1 cellular context compared by ENCODE assay signal in the genomic region with DNA sequence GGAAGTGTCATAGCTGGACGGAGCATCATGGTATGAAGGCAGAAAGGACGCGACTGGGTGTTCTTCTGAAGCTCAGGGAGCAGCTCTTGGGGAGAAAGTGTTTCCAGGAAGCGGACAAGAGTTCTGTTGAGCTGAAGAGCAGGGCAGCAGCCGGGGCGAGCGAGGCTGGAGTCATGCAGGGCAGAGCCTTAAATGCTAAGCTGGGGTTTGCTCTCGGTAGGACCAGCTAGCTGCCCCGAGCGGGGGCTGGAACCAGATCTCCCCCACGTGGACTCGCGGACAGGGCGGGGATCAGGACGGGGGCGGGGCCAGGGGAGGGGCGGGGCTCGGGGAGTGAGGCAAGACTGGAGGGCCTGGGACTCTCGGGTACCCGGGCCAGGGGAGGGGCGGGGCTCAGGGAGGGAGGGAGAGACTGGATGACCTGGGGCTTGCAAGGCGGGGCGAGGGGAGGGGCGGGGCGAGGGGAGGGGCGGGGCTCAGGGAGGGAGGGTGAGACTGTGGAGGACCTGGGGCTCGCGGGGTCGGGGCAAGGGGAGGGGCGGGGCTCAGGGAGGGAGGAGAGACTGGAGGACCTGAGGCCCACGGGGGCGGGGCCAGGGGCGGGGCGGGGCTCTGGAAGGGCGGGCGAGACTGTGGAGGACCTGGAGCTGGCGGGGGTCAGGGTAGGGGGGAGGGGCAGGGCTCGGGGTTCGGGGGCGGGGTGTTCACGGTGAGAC.
TF ChIP-seq lines count a peak whose summit lies in the region.

No MANE protein-coding gene starts in this region.

TF ChIP-seq in HepG2, 621 proteins besides CTCF, POLR2A, EP300 and RAD21 (continued from another document):
- TF ChIP-seq, protein P1, sequence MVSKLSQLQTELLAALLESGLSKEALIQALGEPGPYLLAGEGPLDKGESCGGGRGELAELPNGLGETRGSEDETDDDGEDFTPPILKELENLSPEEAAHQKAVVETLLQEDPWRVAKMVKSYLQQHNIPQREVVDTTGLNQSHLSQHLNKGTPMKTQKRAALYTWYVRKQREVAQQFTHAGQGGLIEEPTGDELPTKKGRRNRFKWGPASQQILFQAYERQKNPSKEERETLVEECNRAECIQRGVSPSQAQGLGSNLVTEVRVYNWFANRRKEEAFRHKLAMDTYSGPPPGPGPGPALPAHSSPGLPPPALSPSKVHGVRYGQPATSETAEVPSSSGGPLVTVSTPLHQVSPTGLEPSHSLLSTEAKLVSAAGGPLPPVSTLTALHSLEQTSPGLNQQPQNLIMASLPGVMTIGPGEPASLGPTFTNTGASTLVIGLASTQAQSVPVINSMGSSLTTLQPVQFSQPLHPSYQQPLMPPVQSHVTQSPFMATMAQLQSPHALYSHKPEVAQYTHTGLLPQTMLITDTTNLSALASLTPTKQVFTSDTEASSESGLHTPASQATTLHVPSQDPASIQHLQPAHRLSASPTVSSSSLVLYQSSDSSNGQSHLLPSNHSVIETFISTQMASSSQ (IDR thresholded peaks at IDR 0.05; ENCODE audit: low read depth): no peak
- TF ChIP-seq, protein P1 (CRISPR knock-in tag; IDR thresholded peaks at IDR 0.05; ENCODE audit: borderline replicate concordance): no peak
- TF ChIP-seq, protein P2, sequence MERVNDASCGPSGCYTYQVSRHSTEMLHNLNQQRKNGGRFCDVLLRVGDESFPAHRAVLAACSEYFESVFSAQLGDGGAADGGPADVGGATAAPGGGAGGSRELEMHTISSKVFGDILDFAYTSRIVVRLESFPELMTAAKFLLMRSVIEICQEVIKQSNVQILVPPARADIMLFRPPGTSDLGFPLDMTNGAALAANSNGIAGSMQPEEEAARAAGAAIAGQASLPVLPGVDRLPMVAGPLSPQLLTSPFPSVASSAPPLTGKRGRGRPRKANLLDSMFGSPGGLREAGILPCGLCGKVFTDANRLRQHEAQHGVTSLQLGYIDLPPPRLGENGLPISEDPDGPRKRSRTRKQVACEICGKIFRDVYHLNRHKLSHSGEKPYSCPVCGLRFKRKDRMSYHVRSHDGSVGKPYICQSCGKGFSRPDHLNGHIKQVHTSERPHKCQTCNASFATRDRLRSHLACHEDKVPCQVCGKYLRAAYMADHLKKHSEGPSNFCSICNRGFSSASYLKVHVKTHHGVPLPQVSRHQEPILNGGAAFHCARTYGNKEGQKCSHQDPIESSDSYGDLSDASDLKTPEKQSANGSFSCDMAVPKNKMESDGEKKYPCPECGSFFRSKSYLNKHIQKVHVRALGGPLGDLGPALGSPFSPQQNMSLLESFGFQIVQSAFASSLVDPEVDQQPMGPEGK (CRISPR knock-in tag; IDR thresholded peaks at IDR 0.05): peak; percentile 66
- TF ChIP-seq FOXP1 (IDR thresholded peaks at IDR 0.05) (no peak), FOXP1 (CRISPR knock-in tag; IDR thresholded peaks at IDR 0.05) (no peak), ZNF543 (CRISPR knock-in tag; IDR thresholded peaks at IDR 0.05) (no peak), MYNN (CRISPR knock-in tag; IDR thresholded peaks at IDR 0.05; ENCODE audit: low read depth) (no peak), MXD4 (CRISPR knock-in tag; IDR thresholded peaks at IDR 0.05) (peak; percentile 52; the same call in 1 of the 2 replicates), SNAPC2 (CRISPR knock-in tag; IDR thresholded peaks at IDR 0.05) (no peak), ZNF703 (CRISPR knock-in tag; IDR thresholded peaks at IDR 0.05; ENCODE audit: borderline replicate concordance) (no peak), RAD51 (IDR thresholded peaks at IDR 0.05; ENCODE audit: borderline replicate concordance) (no peak), CREB1 (IDR thresholded peaks at IDR 0.05) (no peak), CREB1 (CRISPR knock-in tag; IDR thresholded peaks at IDR 0.05) (no peak), RARA (CRISPR knock-in tag; IDR thresholded peaks at IDR 0.05) (no peak), ZNF839 (CRISPR knock-in tag; IDR thresholded peaks at IDR 0.05; ENCODE audit: borderline replicate concordance) (no peak), BRD4 (CRISPR knock-in tag; IDR thresholded peaks at IDR 0.05) (no peak), KLF16 (CRISPR knock-in tag; IDR thresholded peaks at IDR 0.05) (no peak), ZNF616 (CRISPR knock-in tag; IDR thresholded peaks at IDR 0.05; ENCODE audit: low read depth) (no peak), SOX13 (IDR thresholded peaks at IDR 0.05) (no peak), SOX13 (CRISPR knock-in tag; conservative IDR thresholded peaks at IDR 0.05 in 1 of 2, IDR thresholded peaks at IDR 0.05 in 1 of 2) (0 out of 4 replicates have a peak, but pooled peaks of 1 of the 2 experiments have one; percentile 16), AGO2 (optimal IDR thresholded peaks at IDR 0.05; ENCODE audit: low read depth, low read length) (no peak), KLF12 (CRISPR knock-in tag; IDR thresholded peaks at IDR 0.05; ENCODE audit: borderline replicate concordance) (0 out of 2 replicates have a peak, but pooled peaks have one; percentile 25), RFX5 (IDR thresholded peaks at IDR 0.05; ENCODE audit: low read depth, low read length) (no peak), ZSCAN30 (CRISPR knock-in tag; IDR thresholded peaks at IDR 0.05) (no peak), TBP (CRISPR knock-in tag; IDR thresholded peaks at IDR 0.05) (no peak), SALL1 (CRISPR knock-in tag; IDR thresholded peaks at IDR 0.05) (peak; percentile 44), NFKB2 (CRISPR knock-in tag; IDR thresholded peaks at IDR 0.05; ENCODE audit: borderline replicate concordance) (no peak)
- TF ChIP-seq, protein P3, sequence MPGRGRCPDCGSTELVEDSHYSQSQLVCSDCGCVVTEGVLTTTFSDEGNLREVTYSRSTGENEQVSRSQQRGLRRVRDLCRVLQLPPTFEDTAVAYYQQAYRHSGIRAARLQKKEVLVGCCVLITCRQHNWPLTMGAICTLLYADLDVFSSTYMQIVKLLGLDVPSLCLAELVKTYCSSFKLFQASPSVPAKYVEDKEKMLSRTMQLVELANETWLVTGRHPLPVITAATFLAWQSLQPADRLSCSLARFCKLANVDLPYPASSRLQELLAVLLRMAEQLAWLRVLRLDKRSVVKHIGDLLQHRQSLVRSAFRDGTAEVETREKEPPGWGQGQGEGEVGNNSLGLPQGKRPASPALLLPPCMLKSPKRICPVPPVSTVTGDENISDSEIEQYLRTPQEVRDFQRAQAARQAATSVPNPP (CRISPR knock-in tag; IDR thresholded peaks at IDR 0.05): no peak
- TF ChIP-seq, protein P4, sequence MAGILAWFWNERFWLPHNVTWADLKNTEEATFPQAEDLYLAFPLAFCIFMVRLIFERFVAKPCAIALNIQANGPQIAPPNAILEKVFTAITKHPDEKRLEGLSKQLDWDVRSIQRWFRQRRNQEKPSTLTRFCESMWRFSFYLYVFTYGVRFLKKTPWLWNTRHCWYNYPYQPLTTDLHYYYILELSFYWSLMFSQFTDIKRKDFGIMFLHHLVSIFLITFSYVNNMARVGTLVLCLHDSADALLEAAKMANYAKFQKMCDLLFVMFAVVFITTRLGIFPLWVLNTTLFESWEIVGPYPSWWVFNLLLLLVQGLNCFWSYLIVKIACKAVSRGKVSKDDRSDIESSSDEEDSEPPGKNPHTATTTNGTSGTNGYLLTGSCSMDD (CRISPR knock-in tag; IDR thresholded peaks at IDR 0.05): no peak
- TF ChIP-seq, protein P5, sequence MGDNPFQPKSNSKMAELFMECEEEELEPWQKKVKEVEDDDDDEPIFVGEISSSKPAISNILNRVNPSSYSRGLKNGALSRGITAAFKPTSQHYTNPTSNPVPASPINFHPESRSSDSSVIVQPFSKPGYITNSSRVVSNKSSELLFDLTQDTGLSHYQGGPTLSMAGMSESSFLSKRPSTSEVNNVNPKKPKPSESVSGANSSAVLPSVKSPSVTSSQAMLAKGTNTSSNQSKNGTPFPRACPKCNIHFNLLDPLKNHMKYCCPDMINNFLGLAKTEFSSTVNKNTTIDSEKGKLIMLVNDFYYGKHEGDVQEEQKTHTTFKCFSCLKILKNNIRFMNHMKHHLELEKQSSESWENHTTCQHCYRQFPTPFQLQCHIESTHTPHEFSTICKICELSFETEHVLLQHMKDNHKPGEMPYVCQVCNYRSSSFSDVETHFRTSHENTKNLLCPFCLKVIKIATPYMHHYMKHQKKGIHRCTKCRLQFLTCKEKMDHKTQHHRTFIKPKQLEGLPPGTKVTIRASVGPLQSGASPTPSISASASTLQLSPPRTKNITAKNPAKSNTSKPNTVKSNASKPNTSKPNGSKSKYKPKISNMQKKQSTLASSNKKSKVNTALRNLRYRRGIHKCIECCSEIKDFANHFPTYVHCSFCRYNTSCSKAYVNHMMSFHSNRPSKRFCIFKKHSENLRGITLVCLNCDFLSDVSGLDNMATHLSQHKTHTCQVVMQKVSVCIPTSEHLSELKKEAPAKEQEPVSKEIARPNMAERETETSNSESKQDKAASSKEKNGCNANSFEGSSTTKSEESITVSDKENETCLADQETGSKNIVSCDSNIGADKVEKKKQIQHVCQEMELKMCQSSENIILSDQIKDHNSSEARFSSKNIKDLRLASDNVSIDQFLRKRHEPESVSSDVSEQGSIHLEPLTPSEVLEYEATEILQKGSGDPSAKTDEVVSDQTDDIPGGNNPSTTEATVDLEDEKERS (CRISPR knock-in tag; IDR thresholded peaks at IDR 0.05): no peak
TF ChIP-seq in HepG2: peak in this region for 16.
